In the genomic region with DNA sequence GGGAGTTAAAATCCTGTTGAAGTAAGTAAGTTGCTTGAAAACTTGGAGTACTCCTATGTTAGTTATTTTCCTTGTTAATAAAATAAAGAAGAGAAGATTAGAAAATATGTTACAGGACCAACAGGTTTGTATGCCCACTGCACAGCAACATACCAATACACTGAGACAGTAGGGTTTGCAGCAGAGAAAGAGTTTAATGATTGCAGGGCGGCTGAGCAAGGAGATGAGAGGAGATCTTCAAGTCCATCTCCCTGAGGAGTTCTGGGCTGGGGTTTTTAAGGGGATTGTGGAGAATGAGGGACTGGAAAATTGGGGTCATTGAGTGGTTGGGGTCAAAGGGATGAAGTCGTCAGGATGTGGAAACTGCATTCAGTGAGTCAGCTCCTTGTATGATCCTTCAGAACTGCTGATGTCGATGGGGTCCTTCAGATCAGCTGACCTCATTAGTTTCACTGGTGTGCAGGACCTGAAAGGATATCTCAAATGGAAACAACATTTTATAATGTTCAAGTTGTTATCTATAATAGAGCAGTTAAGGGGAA, we compare ENCODE assay signal across 1 cellular context.
TF ChIP-seq lines count a peak whose summit lies in the region.

No MANE protein-coding gene starts in this region.

TF ChIP-seq in HepG2, 621 proteins besides CTCF, POLR2A, EP300 and RAD21:
- TF ChIP-seq MAFK (conservative IDR thresholded peaks at IDR 0.05 in 1 of 2, IDR thresholded peaks at IDR 0.05 in 1 of 2; ENCODE audit: low read length in 2 of 2) (peak in 1 of 2 experiments; percentile 47; a peak in 1 of 4 replicates), KDM4B (CRISPR knock-in tag; IDR thresholded peaks at IDR 0.05) (no peak), ZFP36 (IDR thresholded peaks at IDR 0.05; ENCODE audit: borderline replicate concordance, low read depth, low read length, partially characterized antibody) (no peak), ZNF180 (CRISPR knock-in tag; IDR thresholded peaks at IDR 0.05; ENCODE audit: borderline replicate concordance, low read depth) (no peak), ZFP1 (CRISPR knock-in tag; IDR thresholded peaks at IDR 0.05) (0 out of 2 replicates have a peak, but pooled peaks have one; percentile 7), IRF2 (CRISPR knock-in tag; IDR thresholded peaks at IDR 0.05) (0 out of 2 replicates have a peak, but pooled peaks have one; percentile 21), ZNF12 (CRISPR knock-in tag; IDR thresholded peaks at IDR 0.05) (0 out of 2 replicates have a peak, but pooled peaks have one; percentile 5), ZNF512 (CRISPR knock-in tag; IDR thresholded peaks at IDR 0.05) (no peak), ZNF775 (CRISPR knock-in tag; IDR thresholded peaks at IDR 0.05; ENCODE audit: borderline replicate concordance) (0 out of 2 replicates have a peak, but pooled peaks have one; percentile 25), ZNF766 (CRISPR knock-in tag; IDR thresholded peaks at IDR 0.05; ENCODE audit: borderline replicate concordance) (no peak), JUN (CRISPR knock-in tag; IDR thresholded peaks at IDR 0.05) (0 out of 2 replicates have a peak, but pooled peaks have one; percentile 56), CHD4 (IDR thresholded peaks at IDR 0.05; ENCODE audit: borderline replicate concordance, low read length) (0 out of 2 replicates have a peak, but pooled peaks have one; percentile 17), SETDB1 (CRISPR knock-in tag; IDR thresholded peaks at IDR 0.05; ENCODE audit: borderline replicate concordance) (peak; percentile 79; the same call in 1 of the 2 replicates), KDM5A (IDR thresholded peaks at IDR 0.05; ENCODE audit: borderline replicate concordance, low read length) (peak; percentile 63; the same call in 1 of the 2 replicates), ZNF784 (CRISPR knock-in tag; IDR thresholded peaks at IDR 0.05; ENCODE audit: borderline replicate concordance) (peak; percentile 7; the same call in 1 of the 2 replicates), CBX5 (CRISPR knock-in tag; IDR thresholded peaks at IDR 0.05; ENCODE audit: borderline replicate concordance) (peak; percentile 70; the same call in 1 of the 2 replicates), ZMYM2 (CRISPR knock-in tag; IDR thresholded peaks at IDR 0.05) (peak; percentile 83), RORA (CRISPR knock-in tag; IDR thresholded peaks at IDR 0.05) (0 out of 2 replicates have a peak, but pooled peaks have one; percentile 14), ELF1 (CRISPR knock-in tag; IDR thresholded peaks at IDR 0.05) (peak; percentile 9; the same call in 1 of the 2 replicates), NFE2L2 (IDR thresholded peaks at IDR 0.05; ENCODE audit: low read length) (0 out of 2 replicates have a peak, but pooled peaks have one; percentile 4), ZNF670 (CRISPR knock-in tag; IDR thresholded peaks at IDR 0.05; ENCODE audit: borderline replicate concordance) (0 out of 2 replicates have a peak, but pooled peaks have one; percentile 56), NAIF1 (CRISPR knock-in tag; IDR thresholded peaks at IDR 0.05; ENCODE audit: borderline replicate concordance) (peak; percentile 34; the same call in 1 of the 2 replicates), FOSL2 (CRISPR knock-in tag; IDR thresholded peaks at IDR 0.05) (peak; percentile 57)
- TF ChIP-seq, protein P1, sequence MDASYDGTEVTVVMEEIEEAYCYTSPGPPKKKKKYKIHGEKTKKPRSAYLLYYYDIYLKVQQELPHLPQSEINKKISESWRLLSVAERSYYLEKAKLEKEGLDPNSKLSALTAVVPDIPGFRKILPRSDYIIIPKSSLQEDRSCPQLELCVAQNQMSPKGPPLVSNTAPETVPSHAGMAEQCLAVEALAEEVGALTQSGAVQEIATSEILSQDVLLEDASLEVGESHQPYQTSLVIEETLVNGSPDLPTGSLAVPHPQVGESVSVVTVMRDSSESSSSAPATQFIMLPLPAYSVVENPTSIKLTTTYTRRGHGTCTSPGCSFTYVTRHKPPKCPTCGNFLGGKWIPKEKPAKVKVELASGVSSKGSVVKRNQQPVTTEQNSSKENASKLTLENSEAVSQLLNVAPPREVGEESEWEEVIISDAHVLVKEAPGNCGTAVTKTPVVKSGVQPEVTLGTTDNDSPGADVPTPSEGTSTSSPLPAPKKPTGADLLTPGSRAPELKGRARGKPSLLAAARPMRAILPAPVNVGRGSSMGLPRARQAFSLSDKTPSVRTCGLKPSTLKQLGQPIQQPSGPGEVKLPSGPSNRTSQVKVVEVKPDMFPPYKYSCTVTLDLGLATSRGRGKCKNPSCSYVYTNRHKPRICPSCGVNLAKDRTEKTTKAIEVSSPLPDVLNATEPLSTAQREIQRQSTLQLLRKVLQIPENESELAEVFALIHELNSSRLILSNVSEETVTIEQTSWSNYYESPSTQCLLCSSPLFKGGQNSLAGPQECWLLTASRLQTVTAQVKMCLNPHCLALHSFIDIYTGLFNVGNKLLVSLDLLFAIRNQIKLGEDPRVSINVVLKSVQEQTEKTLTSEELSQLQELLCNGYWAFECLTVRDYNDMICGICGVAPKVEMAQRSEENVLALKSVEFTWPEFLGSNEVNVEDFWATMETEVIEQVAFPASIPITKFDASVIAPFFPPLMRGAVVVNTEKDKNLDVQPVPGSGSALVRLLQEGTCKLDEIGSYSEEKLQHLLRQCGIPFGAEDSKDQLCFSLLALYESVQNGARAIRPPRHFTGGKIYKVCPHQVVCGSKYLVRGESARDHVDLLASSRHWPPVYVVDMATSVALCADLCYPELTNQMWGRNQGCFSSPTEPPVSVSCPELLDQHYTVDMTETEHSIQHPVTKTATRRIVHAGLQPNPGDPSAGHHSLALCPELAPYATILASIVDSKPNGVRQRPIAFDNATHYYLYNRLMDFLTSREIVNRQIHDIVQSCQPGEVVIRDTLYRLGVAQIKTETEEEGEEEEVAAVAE (CRISPR knock-in tag; IDR thresholded peaks at IDR 0.05; ENCODE audit: borderline replicate concordance), result 0 out of 2 replicates have a peak, but pooled peaks have one; percentile 27
- TF ChIP-seq, protein P2, sequence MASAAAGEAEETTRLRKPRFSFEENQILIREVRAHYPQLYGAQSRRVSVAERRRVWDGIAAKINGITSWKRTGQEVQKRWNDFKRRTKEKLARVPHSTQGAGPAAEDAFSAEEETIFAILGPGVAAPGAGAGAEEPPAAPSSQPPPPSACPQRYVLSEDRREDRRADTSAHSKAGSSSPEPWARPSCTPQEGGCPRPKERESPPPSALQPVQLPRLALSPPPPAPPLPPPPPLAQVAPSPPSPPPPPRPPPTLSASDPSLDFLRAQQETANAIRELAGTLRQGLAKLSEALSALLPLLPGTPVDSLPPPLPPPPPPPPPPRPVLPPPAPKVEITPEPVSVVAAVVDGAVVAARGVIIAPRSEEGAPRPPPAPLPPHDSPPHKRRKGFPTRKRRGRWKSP (CRISPR knock-in tag; IDR thresholded peaks at IDR 0.05), result peak; percentile 37; the same call in 1 of the 2 replicates
- TF ChIP-seq, protein P3, sequence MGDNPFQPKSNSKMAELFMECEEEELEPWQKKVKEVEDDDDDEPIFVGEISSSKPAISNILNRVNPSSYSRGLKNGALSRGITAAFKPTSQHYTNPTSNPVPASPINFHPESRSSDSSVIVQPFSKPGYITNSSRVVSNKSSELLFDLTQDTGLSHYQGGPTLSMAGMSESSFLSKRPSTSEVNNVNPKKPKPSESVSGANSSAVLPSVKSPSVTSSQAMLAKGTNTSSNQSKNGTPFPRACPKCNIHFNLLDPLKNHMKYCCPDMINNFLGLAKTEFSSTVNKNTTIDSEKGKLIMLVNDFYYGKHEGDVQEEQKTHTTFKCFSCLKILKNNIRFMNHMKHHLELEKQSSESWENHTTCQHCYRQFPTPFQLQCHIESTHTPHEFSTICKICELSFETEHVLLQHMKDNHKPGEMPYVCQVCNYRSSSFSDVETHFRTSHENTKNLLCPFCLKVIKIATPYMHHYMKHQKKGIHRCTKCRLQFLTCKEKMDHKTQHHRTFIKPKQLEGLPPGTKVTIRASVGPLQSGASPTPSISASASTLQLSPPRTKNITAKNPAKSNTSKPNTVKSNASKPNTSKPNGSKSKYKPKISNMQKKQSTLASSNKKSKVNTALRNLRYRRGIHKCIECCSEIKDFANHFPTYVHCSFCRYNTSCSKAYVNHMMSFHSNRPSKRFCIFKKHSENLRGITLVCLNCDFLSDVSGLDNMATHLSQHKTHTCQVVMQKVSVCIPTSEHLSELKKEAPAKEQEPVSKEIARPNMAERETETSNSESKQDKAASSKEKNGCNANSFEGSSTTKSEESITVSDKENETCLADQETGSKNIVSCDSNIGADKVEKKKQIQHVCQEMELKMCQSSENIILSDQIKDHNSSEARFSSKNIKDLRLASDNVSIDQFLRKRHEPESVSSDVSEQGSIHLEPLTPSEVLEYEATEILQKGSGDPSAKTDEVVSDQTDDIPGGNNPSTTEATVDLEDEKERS (CRISPR knock-in tag; IDR thresholded peaks at IDR 0.05), result peak; percentile 100
